ENCODE assay signal across 9 cellular contexts in the genomic region with DNA sequence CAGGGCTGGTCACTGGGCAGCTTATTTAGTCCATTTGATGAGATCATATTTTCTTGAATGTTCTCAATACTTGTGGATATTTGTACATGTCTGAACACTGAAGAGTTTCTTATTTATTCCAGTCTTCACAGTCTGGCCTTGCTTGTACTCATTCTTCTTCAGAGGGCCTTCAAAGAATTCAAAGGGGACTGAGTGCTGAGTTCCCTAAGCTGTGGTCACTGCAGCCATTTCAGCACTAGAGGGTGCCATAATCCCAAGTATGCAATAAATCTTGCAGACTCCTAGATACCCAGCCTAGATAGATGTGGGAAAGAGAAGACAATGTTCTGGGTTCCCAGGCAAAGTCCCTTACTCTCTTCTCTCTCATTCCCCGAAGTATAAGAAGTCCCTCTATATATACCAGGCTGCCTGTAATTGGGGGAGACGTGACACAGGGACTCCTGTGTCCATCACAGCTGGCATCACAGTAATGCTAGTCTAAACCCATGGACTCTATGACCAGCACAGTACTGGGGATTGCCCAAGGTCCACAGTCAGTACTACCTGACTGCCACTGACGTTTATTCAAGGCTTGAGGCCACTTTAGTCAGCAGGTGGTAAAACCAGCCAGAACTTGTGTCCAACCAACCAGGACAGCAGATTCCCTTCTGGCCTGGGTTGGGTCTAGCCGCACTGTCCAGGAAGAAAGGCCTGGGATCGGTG. TPM values are rescaled to one million over a fixed set of nuclear protein-coding genes. Genes with fewer than 3 reads are reported as not detected.
DNase-seq lines count a peak whose midpoint lies in the region; ATAC-seq and TF ChIP-seq lines count a peak whose summit lies in the region.
"Had no signal": no experiment of that assay in that cellular context is flagged by ENCODE, and none has a peak within 500 bp of the region (broad histone marks: within the 10 kb centered on the region; RNA-seq: fewer than 3 reads in every experiment).

No MANE protein-coding gene starts in this region.

- peaks cover 10% of the 10 kb centered on the region; the same call in 1 of the 2 replicates for H3K36me3 ChIP-seq in PC-3 (ENCODE audit: low read depth, low read length)
- no peaks in the 10 kb centered on the region for H3K36me3 ChIP-seq in upper lobe of right lung

- intact Hi-C loops in PC-3 (cut with micrococcal nuclease) = no loop called here
- intact Hi-C loops in upper lobe of right lung (cut with DNase I) = no loop called here

- CTCF ChIA-PET in PC-3 (lab: Charles Lee) = no interaction called here

- ATAC-seq in PC-3 (peak; percentile 70; the same call in 1 of the 2 replicates), upper lobe of right lung (peak; percentile 39), GM21367 (IDR thresholded peaks at IDR 0.05; ENCODE audit: unreplicated experiment) (no peak), HG02763 (IDR thresholded peaks at IDR 0.05; ENCODE audit: unreplicated experiment) (no peak)

- H3F3A ChIP-seq in PC-3 (ENCODE audit: low read length, unreplicated experiment) = no peaks in the 10 kb centered on the region

- H3K79me2 ChIP-seq in PC-3 (ENCODE audit: low read length) = no peaks in the 10 kb centered on the region

- no peaks in the 10 kb centered on the region for H3K9me2 ChIP-seq in PC-3 (replicated peaks; ENCODE audit: low read length)

- DNase-seq in AG08395 (ENCODE audit: low spot score) (peak; percentile 35), PC-3 (peak; percentile 76), endothelial cell (ENCODE audit: low spot score) (peak; percentile 15), upper lobe of right lung (no peak)
- no peak for DNase-seq in activated T-cell treated with anti-CD3 and anti-CD28 coated beads, Interleukin-2, amount 50 U/mL, for 48 hours

- H3K36me3 Mint-ChIP-seq in endothelial cell (ENCODE audit: low read depth, unreplicated experiment) = peaks cover 45% of the 10 kb centered on the region

- no peak overlapping the region for H3K27ac ChIP-seq in PC-3 (ENCODE audit: low read length)
- H3K27ac ChIP-seq in upper lobe of right lung = no peak overlapping the region

- BruUV-seq in PC-3 (replicated peaks; lab: Mats Ljungman, UMichigan) = no TSS peak

- peak overlapping the region; percentile 27 for H3K27ac Mint-ChIP-seq in endothelial cell (ENCODE audit: unreplicated experiment)
- H3K27ac Mint-ChIP-seq: dendritic cell treated with granulocyte-macrophage colony-stimulating factor and Interleukin-4, amounts not matched to agents 40 ng/mL and 50 ng/mL, for 4 days had no signal

- H3K9me3 ChIP-seq in PC-3 (ENCODE audit: low read length) (peaks cover 19% of the 10 kb centered on the region; the same call in 1 of the 2 replicates), upper lobe of right lung (peaks cover 68% of the 10 kb centered on the region)

- peaks cover 15% of the 10 kb centered on the region for H3K9me3 Mint-ChIP-seq in endothelial cell (ENCODE audit: unreplicated experiment)

- no peak overlapping the region for H3K9ac ChIP-seq in PC-3 (ENCODE audit: low read length)

- POLR2A ChIA-PET in PC-3 (lab: Charles Lee; ENCODE audit: unreplicated experiment) = no interaction called here

- H3K4me3 ChIP-seq in PC-3 (ENCODE audit: low read length) = no peak overlapping the region
- no peak overlapping the region for H3K4me3 ChIP-seq in upper lobe of right lung

- H3K4me1 ChIP-seq in PC-3 (ENCODE audit: insufficient read depth, low read length) (no peaks in the 10 kb centered on the region), upper lobe of right lung (no peaks in the 10 kb centered on the region)

- no peak overlapping the region for H3K4me3 Mint-ChIP-seq in endothelial cell (ENCODE audit: unreplicated experiment)
- H3K4me3 Mint-ChIP-seq: dendritic cell treated with granulocyte-macrophage colony-stimulating factor and Interleukin-4, amounts not matched to agents 40 ng/mL and 50 ng/mL, for 4 days had no signal

- no peak overlapping the region for H2AFZ ChIP-seq in PC-3 (ENCODE audit: low read length)

- H4K20me1 ChIP-seq in PC-3 (ENCODE audit: low read length) = no peaks in the 10 kb centered on the region

- TF ChIP-seq CTCF in GM12874 (IDR thresholded peaks at IDR 0.05; ENCODE audit: insufficient read depth, low read depth, low read length) = peak; percentile 41; the same call in 1 of the 2 replicates
- peak; percentile 90 for TF ChIP-seq CTCF in PC-3 (conservative IDR thresholded peaks at IDR 0.05; ENCODE audit: low read depth, low read length)
- TF ChIP-seq CTCF in endothelial cell (IDR thresholded peaks at IDR 0.05; ENCODE audit: unreplicated experiment) = no peak
- TF ChIP-seq CTCF in upper lobe of right lung (IDR thresholded peaks at IDR 0.05) = peak; percentile 24

- no peaks in the 10 kb centered on the region for H3K27me3 Mint-ChIP-seq in endothelial cell (ENCODE audit: unreplicated experiment)
- H3K27me3 Mint-ChIP-seq: dendritic cell treated with granulocyte-macrophage colony-stimulating factor and Interleukin-4, amounts not matched to agents 40 ng/mL and 50 ng/mL, for 4 days had no signal

- no peak overlapping the region for H3K4me2 ChIP-seq in PC-3 (ENCODE audit: low read length)

- H3K4me1 Mint-ChIP-seq in endothelial cell (ENCODE audit: unreplicated experiment) = no peaks in the 10 kb centered on the region

- H3K27me3 ChIP-seq in PC-3 (ENCODE audit: low read length) = no peaks in the 10 kb centered on the region
- no peaks in the 10 kb centered on the region for H3K27me3 ChIP-seq in upper lobe of right lung

RNA-seq across cellular contexts. Expression of a gene that starts 8.9 kb away (rescaled TPM):
- total RNA-seq in PC-3 (2014; rRNA removed) = 0.18 TPM in 1 of 2 replicates, not detected in the other
- 1.8 TPM for total RNA-seq in endothelial cell (ENCODE audit: unreplicated experiment)
- total RNA-seq in upper lobe of right lung = 0.75 TPM

RNA-seq across cellular contexts. Expression of a gene that starts 11.5 kb away (rescaled TPM):
- total RNA-seq in PC-3 (2014; rRNA removed) (12.5 and 14.1 TPM in 2 replicates), endothelial cell (ENCODE audit: unreplicated experiment) (19.1 TPM), upper lobe of right lung (6.6 TPM)

RNA-seq across cellular contexts. Expression of a gene that starts 21.7 kb away (rescaled TPM):
- 16.5 and 22.3 TPM in 2 replicates for total RNA-seq in PC-3 (2014; rRNA removed)
- total RNA-seq in endothelial cell (ENCODE audit: unreplicated experiment) = 16.1 TPM
- total RNA-seq in upper lobe of right lung = 9.6 TPM

RNA-seq across cellular contexts. Expression of a gene that starts 30.7 kb away (rescaled TPM):
- total RNA-seq in PC-3 (2014; rRNA removed) = 17.6 and 21.9 TPM in 2 replicates
- 20.3 TPM for total RNA-seq in endothelial cell (ENCODE audit: unreplicated experiment)
- 7.5 TPM for total RNA-seq in upper lobe of right lung

RNA-seq across cellular contexts. Expression of a gene that starts 33.9 kb away (rescaled TPM):
- total RNA-seq in PC-3 (2014; rRNA removed) (9.0 and 21.1 TPM in 2 replicates), endothelial cell (ENCODE audit: unreplicated experiment) (9.7 TPM), upper lobe of right lung (7.1 TPM)

Comparison
In these comparisons a context has a peak if more than half of its experiments do, and no peak if none do; other contexts are left out.
1. DNase-seq: peak in AG08395 (single experiment), PC-3 (single experiment) and endothelial cell (single experiment); none in upper lobe of right lung (single experiment) and activated T-cell treated with anti-CD3 and anti-CD28 coated beads, Interleukin-2, amount 50 U/mL, for 48 hours (0 of 2).
2. ATAC-seq: peak in PC-3 (single experiment) and upper lobe of right lung (single experiment); none in GM21367 (single experiment) and HG02763 (single experiment).